ENCODE assay signal across 18 cellular contexts in genomic region chrX:142804085-142804484, GRCh38.
DNase-seq lines count a peak whose midpoint lies in the region; ATAC-seq, FAIRE-seq and TF ChIP-seq lines count a peak whose summit lies in the region.
"Had no signal": no experiment of that assay in that cellular context is flagged by ENCODE, and none has a peak within 500 bp of the region (broad histone marks: within the 10 kb centered on the region; RNA-seq: fewer than 3 reads in every experiment).

No MANE protein-coding gene starts in this region.

- no peaks in the 10 kb centered on the region for H3K27me3 ChIP-seq in small intestine (ENCODE audit: control insufficient read depth in 2 of 2, insufficient read depth in 2 of 2, low read length in 2 of 2)
- H3K27me3 ChIP-seq: brain microvascular endothelial cell, right lobe of liver, uterus had no signal

- DNase-seq in COLO829 (ENCODE audit: low spot score) (peak; percentile 0), NCI-H69 (lab: John Stamatoyannopoulos, UW) (peak; percentile 42), epithelial cell of proximal tubule (ENCODE audit: low read depth) (no peak), small intestine (no peak), NCI-H446 (lab: John Stamatoyannopoulos, UW) (no peak), NOMO-1 (lab: John Stamatoyannopoulos, UW; ENCODE audit: unreplicated experiment in 2 of 2) (no peak)
- DNase-seq: activated CD4-positive, CD25-positive, alpha-beta regulatory T cell; activated naive CD4-positive, alpha-beta T cell treated with anti-CD3 and anti-CD28 coated beads for 36 hours; brain microvascular endothelial cell; lower lobe of right lung; NCI-H1694 treated with DMSO at 0.1 percent for 48 hours; right lobe of liver; SW 1271; uterus had no signal

- whole genome bisulfite sequencing in small intestine, 3 donors: 58 to 74% (median 58%) methylated on average over 6 to 7 of the region's 7 CpGs

- H3K9me3 ChIP-seq in small intestine (ENCODE audit: control insufficient read depth, low read depth): no peaks in the 10 kb centered on the region
- H3K9me3 ChIP-seq: lower lobe of right lung, right lobe of liver, uterus had no signal

- no peak for ATAC-seq in HG03520 (IDR thresholded peaks at IDR 0.05; ENCODE audit: unreplicated experiment)
- ATAC-seq: lower lobe of right lung; natural killer cell treated with Interleukin-12 subunit alpha and Interleukin-12 subunit beta and Interleukin-15 and Interleukin-18, amount 100 ng/mL, for 72 hours; right lobe of liver; stimulated activated memory B cell treated with anti-CD40 and anti-IgM and Interleukin-4, amounts not matched to agents 10 μg/mL and 1 μg/mL and 100 μg/mL, for 72 hours had no signal

- no peak overlapping the region for H3K27ac ChIP-seq in small intestine (ENCODE audit: low read depth in 1 of 2, low read length in 1 of 2)
- H3K27ac ChIP-seq: brain microvascular endothelial cell, lower lobe of right lung, right lobe of liver, uterus had no signal

- H3K36me3 ChIP-seq in small intestine (ENCODE audit: control insufficient read depth in 2 of 2, insufficient read depth in 2 of 2, low read length in 2 of 2): no peaks in the 10 kb centered on the region
- H3K36me3 ChIP-seq: brain microvascular endothelial cell, lower lobe of right lung, right lobe of liver, uterus had no signal

- no peaks in the 10 kb centered on the region for H3K4me1 ChIP-seq in small intestine (ENCODE audit: control insufficient read depth in 2 of 2, insufficient read depth in 1 of 2, low read depth in 1 of 2, low read length in 1 of 2)
- H3K4me1 ChIP-seq: lower lobe of right lung, right lobe of liver, uterus had no signal

- no peak for FAIRE-seq in small intestine (lab: Jason Lieb, UNC)

- no peak overlapping the region for H3K4me3 ChIP-seq in GM12875 (ENCODE audit: low read depth, low read length)
- H3K4me3 ChIP-seq in epithelial cell of proximal tubule (ENCODE audit: low read depth, low read length): no peak overlapping the region
- H3K4me3 ChIP-seq in small intestine (ENCODE audit: low read depth in 1 of 2, low read length in 2 of 2): no peak overlapping the region
- H3K4me3 ChIP-seq: lower lobe of right lung, right lobe of liver, uterus had no signal

- TF ChIP-seq CTCF in GM12875 (IDR thresholded peaks at IDR 0.05; ENCODE audit: borderline replicate concordance, insufficient read depth, low read depth, low read length): peak; percentile 36; the same call in 1 of the 2 replicates
- peak; percentile 3 for TF ChIP-seq CTCF in epithelial cell of proximal tubule (conservative IDR thresholded peaks at IDR 0.05; ENCODE audit: low read depth, low read length)

Comparison
In these comparisons a context has a peak if more than half of its experiments do, and no peak if none do; other contexts are left out.
1. DNase-seq: peak in COLO829 (single experiment) and NCI-H69 (single experiment); none in epithelial cell of proximal tubule (single experiment), small intestine (single experiment), NCI-H446 (0 of 2) and NOMO-1 (0 of 2).